8 cellular contexts compared by ENCODE assay signal in the genomic region with DNA sequence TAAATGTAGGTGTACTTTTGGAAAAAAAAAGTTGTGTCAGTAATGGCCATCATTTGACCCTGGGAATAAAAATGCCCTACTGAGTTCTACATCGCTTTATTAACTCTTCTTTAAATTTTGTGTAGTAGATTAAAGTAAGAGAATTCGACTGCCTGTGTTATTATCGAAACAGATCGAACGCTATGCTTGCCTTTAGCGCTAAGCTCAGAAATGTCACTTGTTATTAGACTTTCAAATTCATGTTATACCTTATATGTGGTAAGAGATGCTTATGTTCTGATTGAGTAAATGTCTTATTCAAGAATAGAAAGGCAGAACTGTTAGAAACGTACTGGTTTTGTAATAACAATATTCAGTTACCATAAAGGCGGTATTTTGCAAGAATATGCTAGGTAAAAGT. TPM values are rescaled to one million over a fixed set of nuclear protein-coding genes. Genes with fewer than 3 reads are reported as not detected.
A peak's percentile ranks its signal among the peaks of the same experiment; 100 is the strongest.
DNase-seq lines count a peak whose midpoint lies in the region; ATAC-seq and TF ChIP-seq lines count a peak whose summit lies in the region.

No MANE protein-coding gene starts in this region.

- H3K79me2 ChIP-seq in mammary epithelial cell (ENCODE audit: insufficient read depth, low read length) = peaks cover 68% of the 10 kb centered on the region

- CTCF ChIA-PET in mammary epithelial cell (lab: Charles Lee; ENCODE audit: low non-redundant PET) = interaction anchor here (0.6 kb wide), 2 partner anchors 22 to 62 kb away, joined by 3 to 4 read pairs; no protein-coding TSS in a partner anchor

- H3K27ac ChIP-seq in right atrium auricular region (peak overlapping the region; percentile 99), mammary epithelial cell (ENCODE audit: insufficient read depth, low read depth, low read length) (peak overlapping the region; percentile 92), mesodermal cell (ENCODE audit: low read depth, low read length, severe bottlenecking) (no peak overlapping the region), vagina (peak overlapping the region; percentile 97)

- peak overlapping the region; percentile 88 for H3K4me2 ChIP-seq in mammary epithelial cell (ENCODE audit: insufficient read depth, low read depth, low read length)

- H3K27me3 ChIP-seq in right atrium auricular region (no peaks in the 10 kb centered on the region), mammary epithelial cell (ENCODE audit: insufficient read depth, low read length) (no peaks in the 10 kb centered on the region), vagina (no peaks in the 10 kb centered on the region)

- in situ Hi-C loops in mammary epithelial cell (cut with MboI; ENCODE audit: low sequenced_read_pairs in 2 of 2) = no loop called here

- H3K36me3 ChIP-seq in right atrium auricular region (no peaks in the 10 kb centered on the region), mammary epithelial cell (ENCODE audit: insufficient read depth, low read length) (peaks cover 4% of the 10 kb centered on the region), mesodermal cell (ENCODE audit: control insufficient read depth, insufficient read depth, low read length) (no peaks in the 10 kb centered on the region), vagina (no peaks in the 10 kb centered on the region)

- ATAC-seq in left ventricle myocardium superior (no peak), HG03095 (IDR thresholded peaks at IDR 0.05; ENCODE audit: unreplicated experiment) (no peak)

- dilution Hi-C loops in mammary epithelial cell (cut with HindIII; ENCODE audit: low sequenced_read_pairs) = no loop called here

- no peak for TF ChIP-seq POLR2A in vagina (IDR thresholded peaks at IDR 0.05)

- intact Hi-C loops in left ventricle myocardium superior (cut with micrococcal nuclease) = no loop called here
- intact Hi-C loops in mammary epithelial cell (cut with micrococcal nuclease) = no loop called here
- intact Hi-C loops in vagina (cut with DNase I) = no loop called here

- TF ChIP-seq CTCF in right atrium auricular region (IDR thresholded peaks at IDR 0.05) (no peak), mammary epithelial cell (conservative IDR thresholded peaks at IDR 0.05 in 1 of 2, IDR thresholded peaks at IDR 0.05 in 1 of 2; ENCODE audit: extremely low read depth in 1 of 2, insufficient read depth in 1 of 2, low read depth in 1 of 2, low read length in 2 of 2) (no peak), vagina (IDR thresholded peaks at IDR 0.05) (no peak)

- no peak overlapping the region for H2AFZ ChIP-seq in mammary epithelial cell (ENCODE audit: low read depth, low read length)

- 81% methylated on average over 8 of the region's 8 CpGs for WGBS in mammary epithelial cell (ENCODE audit: low coverage, missing lambda C conversion rate)
- 11% methylated on average over 5 of the region's 8 CpGs; no CpG with 5 or more reads in 1 of the 2 experiments for WGBS in mesodermal cell (ENCODE audit: insufficient coverage in 2 of 2), 2 experiments

- peak overlapping the region; percentile 85 to 92 for H3K4me3 ChIP-seq in right atrium auricular region
- H3K4me3 ChIP-seq in mammary epithelial cell (replicated peaks in 1 of 3; ENCODE audit: insufficient read depth in 1 of 3, low read depth in 2 of 3, low read length in 3 of 3) = peak overlapping the region; percentile 77 to 99 (median 98)
- peak overlapping the region; percentile 72 for H3K4me3 ChIP-seq in mesodermal cell (ENCODE audit: extremely low read depth, insufficient read depth, low read length, poor library complexity, severe bottlenecking)
- peak overlapping the region; percentile 87 to 94 for H3K4me3 ChIP-seq in vagina

- H3K9ac ChIP-seq in mammary epithelial cell (ENCODE audit: insufficient read depth, low read length) = peak overlapping the region; percentile 98

- H4K20me1 ChIP-seq in mammary epithelial cell (ENCODE audit: insufficient read depth, low read length) = no peaks in the 10 kb centered on the region

- H3K9me3 ChIP-seq in right atrium auricular region = no peaks in the 10 kb centered on the region
- H3K9me3 ChIP-seq in mammary epithelial cell (replicated peaks; ENCODE audit: insufficient read depth, low read length) = peaks cover 2% of the 10 kb centered on the region
- peaks cover 3% of the 10 kb centered on the region for H3K9me3 ChIP-seq in mesodermal cell (ENCODE audit: control insufficient read depth, low read length)
- no peaks in the 10 kb centered on the region for H3K9me3 ChIP-seq in vagina

- H3K4me1 ChIP-seq in right atrium auricular region (peaks cover 0 to 50% of the 10 kb centered on the region in 2 donors), mammary epithelial cell (ENCODE audit: insufficient read depth, low read length) (peaks cover 18% of the 10 kb centered on the region), mesodermal cell (ENCODE audit: control insufficient read depth, insufficient read depth, low read length, poor library complexity, severe bottlenecking) (peaks cover 14% of the 10 kb centered on the region), vagina (peaks cover 46% of the 10 kb centered on the region)

- BruUV-seq in mammary epithelial cell (replicated peaks; lab: Mats Ljungman, UMichigan) = no TSS peak

- DNase-seq in right atrium auricular region (ENCODE audit: low spot score) (no peak), left ventricle myocardium superior (no peak), mammary epithelial cell (no peak), vagina (ENCODE audit: extremely low spot score in 2 of 2) (no peak), UCSD-AML1 (lab: John Stamatoyannopoulos, UW; ENCODE audit: unreplicated experiment) (no peak), NCI-H510A treated with DMSO at 0.1 percent for 48 hours (lab: John Stamatoyannopoulos, UW) (no peak)

RNA-seq across cellular contexts. Expression of a gene that starts 1.4 kb away (rescaled TPM):
- total RNA-seq in right atrium auricular region = 100 to 1,000 TPM; 204 to 209 TPM
- total RNA-seq in left ventricle myocardium superior = 368 TPM
- total RNA-seq in mammary epithelial cell = 100 to 1,000 TPM; 141 to 248 TPM
- polyA plus RNA-seq in mammary epithelial cell = 87.4 TPM
- polyA minus RNA-seq in mammary epithelial cell = 60.9 TPM
- 122 TPM for polyA plus RNA-seq in mesodermal cell (2013, experiment 1 of 2)
- 143 TPM for polyA plus RNA-seq in mesodermal cell (2013, experiment 2 of 2)
- 78.6 TPM for total RNA-seq in vagina
